In the genomic region with DNA sequence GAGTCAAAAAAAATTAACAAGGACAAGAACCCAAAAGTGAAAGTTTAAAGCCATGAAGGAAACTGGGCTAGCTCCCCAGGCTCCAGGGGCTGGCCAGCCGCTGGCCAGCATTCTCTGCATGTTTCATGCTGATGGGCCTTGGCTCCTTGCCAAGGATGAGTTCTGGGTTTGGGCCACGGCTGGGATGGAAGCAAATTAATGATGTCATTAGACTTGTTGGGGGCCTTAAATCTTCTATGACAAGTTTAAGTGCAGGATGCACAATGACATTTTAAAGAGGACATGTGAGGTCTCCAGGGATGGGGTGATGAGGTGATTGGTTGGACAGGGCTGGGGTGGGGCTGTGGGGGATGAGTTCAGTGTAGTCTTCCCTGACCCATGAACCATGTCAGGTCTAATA, we compare ENCODE assay signal across 23 cellular contexts.
DNase-seq lines count a peak whose midpoint lies in the region; ATAC-seq, FAIRE-seq and TF ChIP-seq lines count a peak whose summit lies in the region.
"Had no signal": no experiment of that assay in that cellular context is flagged by ENCODE, and none has a peak within 500 bp of the region (broad histone marks: within the 10 kb centered on the region; RNA-seq: fewer than 3 reads in every experiment).

No MANE protein-coding gene starts in this region.

- ATAC-seq in left lobe of liver (peak; percentile 21), GM21786 (IDR thresholded peaks at IDR 0.05; ENCODE audit: unreplicated experiment) (no peak)
- ATAC-seq: activated CD4-positive, alpha-beta T cell treated with anti-CD3 and anti-CD28 coated beads for 36 hours; activated T-cell treated with anti-CD3 and anti-CD28 coated beads, Interleukin-2, amount 50 U/mL, for 72 hours; GM12878; T-helper 17 cell had no signal

- H3K27ac ChIP-seq in HEK293 (ENCODE audit: extremely low read depth, low read depth, low read length) (no peak overlapping the region), small intestine (ENCODE audit: low read depth in 1 of 2, low read length in 1 of 2) (no peak overlapping the region)
- H3K27ac ChIP-seq: upper lobe of left lung had no signal

- CTCF ChIA-PET in HEK293 (lab: Yijun Ruan, JAX): no interaction called here

- peak in 2 of 3 experiments; percentile 20 to 54 for DNase-seq in NCI-H1417 (lab: John Stamatoyannopoulos, UW)
- no peak for DNase-seq in NCI-H1417 treated with DMSO at 0.1 percent for 48 hours (lab: John Stamatoyannopoulos, UW)
- DNase-seq in amniotic epithelial cell (ENCODE audit: low read depth): peak; percentile 5
- no peak for DNase-seq in left lobe of liver (ENCODE audit: low spot score)
- DNase-seq in small intestine: no peak
- no peak for DNase-seq in GM12892 (ENCODE audit: insufficient read length)
- DNase-seq: activated CD4-positive, alpha-beta T cell treated with anti-CD3 and anti-CD28 coated beads for 36 hours; activated naive CD4-positive, alpha-beta T cell treated with Interleukin-2 at 50 U/mL for 16 hours; activated T-cell treated with anti-CD3 and anti-CD28 coated beads, Interleukin-2, amount 50 U/mL, for 72 hours; AML-193; central memory CD4-positive, alpha-beta T cell; DND-41; kidney; NCI-H1105; NCI-H524; T-helper 17 cell had no signal

- no peak overlapping the region for H3K4me3 ChIP-seq in HEK293 (ENCODE audit: low read depth, low read length)
- no peak overlapping the region for H3K4me3 ChIP-seq in small intestine (ENCODE audit: low read depth in 1 of 2, low read length in 2 of 2)
- H3K4me3 ChIP-seq: GM12878, HAP-1, upper lobe of left lung had no signal

- FAIRE-seq in small intestine (lab: Jason Lieb, UNC) (no peak), GM12892 (lab: Jason Lieb, UNC) (no peak)
- FAIRE-seq: A204.1, endothelial cell of umbilical vein, GM12878, kidney had no signal

- no peak for TF ChIP-seq POLR2A in GM12892 (IDR thresholded peaks at IDR 0.05; ENCODE audit: low read depth, low read length)

- no peaks in the 10 kb centered on the region for H3K9me3 ChIP-seq in HEK293 (ENCODE audit: control insufficient read depth, insufficient read depth, low read depth, low read length)
- H3K9me3 ChIP-seq in small intestine (ENCODE audit: control insufficient read depth, low read depth): no peaks in the 10 kb centered on the region
- H3K9me3 ChIP-seq: HAP-1, upper lobe of left lung had no signal

- POLR2A ChIA-PET in HEK293 (lab: Yijun Ruan, JAX): no interaction called here

- H3K27me3 ChIP-seq in small intestine (ENCODE audit: control insufficient read depth in 2 of 2, insufficient read depth in 2 of 2, low read length in 2 of 2): no peaks in the 10 kb centered on the region
- H3K27me3 ChIP-seq: upper lobe of left lung had no signal

- H3K4me1 ChIP-seq in HEK293 (ENCODE audit: control insufficient read depth, insufficient read depth, low read length): no peaks in the 10 kb centered on the region
- no peaks in the 10 kb centered on the region for H3K4me1 ChIP-seq in small intestine (ENCODE audit: control insufficient read depth in 2 of 2, insufficient read depth in 1 of 2, low read depth in 1 of 2, low read length in 1 of 2)
- H3K4me1 ChIP-seq: HAP-1, upper lobe of left lung had no signal

- no peak for TF ChIP-seq CTCF in HEK293 (tag by site-specific recombination; IDR thresholded peaks at IDR 0.05)

- H3K36me3 ChIP-seq in HEK293 (ENCODE audit: control insufficient read depth in 2 of 2, insufficient read depth in 1 of 2, low read length in 2 of 2) (no peaks in the 10 kb centered on the region), small intestine (ENCODE audit: control insufficient read depth in 2 of 2, insufficient read depth in 2 of 2, low read length in 2 of 2) (no peaks in the 10 kb centered on the region)
- H3K36me3 ChIP-seq: HAP-1, upper lobe of left lung had no signal

- WGBS in small intestine, 3 donors: 42 to 53% (median 49%) methylated on average over 2 of the region's 2 CpGs

TF ChIP-seq in HEK293, 187 proteins besides CTCF, POLR2A, EP300 and RAD21:
- TF ChIP-seq ZNF184 (tag by site-specific recombination; IDR thresholded peaks at IDR 0.05): 0 out of 2 replicates have a peak, but pooled peaks have one; percentile 27
- TF ChIP-seq, protein P1, sequence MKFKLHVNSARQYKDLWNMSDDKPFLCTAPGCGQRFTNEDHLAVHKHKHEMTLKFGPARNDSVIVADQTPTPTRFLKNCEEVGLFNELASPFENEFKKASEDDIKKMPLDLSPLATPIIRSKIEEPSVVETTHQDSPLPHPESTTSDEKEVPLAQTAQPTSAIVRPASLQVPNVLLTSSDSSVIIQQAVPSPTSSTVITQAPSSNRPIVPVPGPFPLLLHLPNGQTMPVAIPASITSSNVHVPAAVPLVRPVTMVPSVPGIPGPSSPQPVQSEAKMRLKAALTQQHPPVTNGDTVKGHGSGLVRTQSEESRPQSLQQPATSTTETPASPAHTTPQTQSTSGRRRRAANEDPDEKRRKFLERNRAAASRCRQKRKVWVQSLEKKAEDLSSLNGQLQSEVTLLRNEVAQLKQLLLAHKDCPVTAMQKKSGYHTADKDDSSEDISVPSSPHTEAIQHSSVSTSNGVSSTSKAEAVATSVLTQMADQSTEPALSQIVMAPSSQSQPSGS (tag by site-specific recombination; IDR thresholded peaks at IDR 0.05; ENCODE audit: low read depth): peak; percentile 79
- TF ChIP-seq, protein P2, sequence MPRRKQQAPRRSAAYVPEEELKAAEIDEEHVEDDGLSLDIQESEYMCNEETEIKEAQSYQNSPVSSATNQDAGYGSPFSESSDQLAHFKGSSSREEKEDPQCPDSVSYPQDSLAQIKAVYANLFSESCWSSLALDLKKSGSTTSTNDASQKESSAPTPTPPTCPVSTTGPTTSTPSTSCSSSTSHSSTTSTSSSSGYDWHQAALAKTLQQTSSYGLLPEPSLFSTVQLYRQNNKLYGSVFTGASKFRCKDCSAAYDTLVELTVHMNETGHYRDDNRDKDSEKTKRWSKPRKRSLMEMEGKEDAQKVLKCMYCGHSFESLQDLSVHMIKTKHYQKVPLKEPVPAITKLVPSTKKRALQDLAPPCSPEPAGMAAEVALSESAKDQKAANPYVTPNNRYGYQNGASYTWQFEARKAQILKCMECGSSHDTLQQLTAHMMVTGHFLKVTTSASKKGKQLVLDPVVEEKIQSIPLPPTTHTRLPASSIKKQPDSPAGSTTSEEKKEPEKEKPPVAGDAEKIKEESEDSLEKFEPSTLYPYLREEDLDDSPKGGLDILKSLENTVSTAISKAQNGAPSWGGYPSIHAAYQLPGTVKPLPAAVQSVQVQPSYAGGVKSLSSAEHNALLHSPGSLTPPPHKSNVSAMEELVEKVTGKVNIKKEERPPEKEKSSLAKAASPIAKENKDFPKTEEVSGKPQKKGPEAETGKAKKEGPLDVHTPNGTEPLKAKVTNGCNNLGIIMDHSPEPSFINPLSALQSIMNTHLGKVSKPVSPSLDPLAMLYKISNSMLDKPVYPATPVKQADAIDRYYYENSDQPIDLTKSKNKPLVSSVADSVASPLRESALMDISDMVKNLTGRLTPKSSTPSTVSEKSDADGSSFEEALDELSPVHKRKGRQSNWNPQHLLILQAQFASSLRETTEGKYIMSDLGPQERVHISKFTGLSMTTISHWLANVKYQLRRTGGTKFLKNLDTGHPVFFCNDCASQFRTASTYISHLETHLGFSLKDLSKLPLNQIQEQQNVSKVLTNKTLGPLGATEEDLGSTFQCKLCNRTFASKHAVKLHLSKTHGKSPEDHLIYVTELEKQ (tag by site-specific recombination; IDR thresholded peaks at IDR 0.05; ENCODE audit: borderline replicate concordance): no peak

Comparison
In these comparisons a context has a peak if more than half of its experiments do, and no peak if none do; other contexts are left out.
1. DNase-seq: peak in NCI-H1417 (2 of 3) and amniotic epithelial cell (single experiment); none in NCI-H1417 treated with DMSO at 0.1 percent for 48 hours (single experiment), left lobe of liver (single experiment), small intestine (single experiment) and GM12892 (single experiment).